ENCODE assay signal across 11 cellular contexts in the genomic region with DNA sequence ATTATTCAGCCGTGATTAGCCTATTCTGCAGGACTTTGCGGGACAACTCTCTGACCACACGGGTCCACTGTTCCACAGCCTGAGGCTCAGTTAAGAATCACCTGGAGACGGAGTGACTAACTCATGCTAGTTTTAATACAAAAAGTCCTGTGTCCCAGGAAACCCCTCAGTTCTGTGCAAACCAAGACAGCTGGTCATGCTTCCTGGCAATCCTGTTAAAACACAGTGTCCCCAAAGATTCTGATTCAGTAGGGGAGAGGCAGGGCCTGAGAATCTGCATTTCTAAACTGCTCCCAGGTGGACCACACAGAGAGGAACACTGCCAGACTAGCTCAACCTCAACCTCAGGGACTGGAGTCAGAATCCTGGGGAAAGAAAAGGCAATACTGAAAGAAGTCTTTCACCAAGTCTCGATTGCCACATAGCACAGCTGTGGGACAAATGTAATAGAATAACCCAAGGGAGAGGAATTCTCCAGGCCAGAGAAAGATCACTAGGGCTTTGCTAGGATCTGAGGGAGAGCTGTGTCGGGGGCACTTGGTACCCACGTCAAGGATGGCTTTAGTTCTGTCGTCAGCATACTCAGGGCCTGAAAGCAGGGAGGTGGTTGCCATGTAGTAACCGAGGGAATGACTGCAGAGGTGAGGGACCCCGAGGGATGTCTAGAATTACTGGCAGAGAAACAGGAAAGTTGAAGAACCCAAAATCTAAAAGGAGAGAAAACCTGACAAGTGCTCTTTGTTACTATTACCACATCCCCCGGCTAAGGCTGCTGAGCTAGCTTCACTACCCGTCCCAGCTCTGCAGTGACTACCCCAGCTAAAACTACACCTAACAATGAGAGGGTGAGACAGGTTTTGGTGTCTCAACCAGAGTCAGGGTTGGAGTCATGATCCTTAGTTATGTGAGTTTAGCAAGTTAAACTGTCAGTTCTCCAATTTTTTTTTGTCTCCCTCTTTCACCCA. TPM values are rescaled to one million over a fixed set of nuclear protein-coding genes. Genes with fewer than 3 reads are reported as not detected.
DNase-seq lines count a peak whose midpoint lies in the region; ATAC-seq and TF ChIP-seq lines count a peak whose summit lies in the region.
"Had no signal": no experiment of that assay in that cellular context is flagged by ENCODE, and none has a peak within 500 bp of the region (broad histone marks: within the 10 kb centered on the region; RNA-seq: fewer than 3 reads in every experiment).

No MANE protein-coding gene starts in this region.

- no peak overlapping the region for H4K91ac ChIP-seq in IMR-90 (ENCODE audit: insufficient read depth, low read depth, low read length)

- H3K27ac Mint-ChIP-seq in chondrocyte (ENCODE audit: unreplicated experiment), result peak overlapping the region; percentile 45
- H3K27ac Mint-ChIP-seq: T-helper 1 cell treated with Interleukin-12 subunit alpha and Interleukin-12 subunit beta and Interleukin-4 antibody, amounts not matched to agents 30 μg/mL and 1 μg/mL, for 36 hours had no signal

- no peaks in the 10 kb centered on the region for H3K9me3 Mint-ChIP-seq in chondrocyte (ENCODE audit: low read depth)
- H3K9me3 Mint-ChIP-seq: CD4-positive, CD25-positive, alpha-beta regulatory T cell; T-helper 1 cell treated with Interleukin-12 subunit alpha and Interleukin-12 subunit beta and Interleukin-4 antibody, amounts not matched to agents 30 μg/mL and 1 μg/mL, for 36 hours had no signal

- no peak for TF ChIP-seq POLR2A in IMR-90 (IDR thresholded peaks at IDR 0.05; ENCODE audit: low read depth, low read length)

- no peak overlapping the region for H2BK5ac ChIP-seq in IMR-90 (ENCODE audit: low read depth, low read length, poor library complexity, severe bottlenecking)

- POLR2A ChIA-PET in IMR-90 (lab: Charles Lee; ENCODE audit: unreplicated experiment), result no interaction called here

- no peak overlapping the region for H2AFZ ChIP-seq in IMR-90 (replicated peaks; ENCODE audit: low read length, poor library complexity)

- H4K8ac ChIP-seq in IMR-90 (ENCODE audit: low read depth in 2 of 2, low read length in 2 of 2), result peak overlapping the region in 1 of 2 experiments; percentile 29; a peak in 1 of 4 replicates

- H2BK20ac ChIP-seq in IMR-90 (ENCODE audit: low read depth, low read length), result no peak overlapping the region

- no peaks in the 10 kb centered on the region for H4K20me1 ChIP-seq in IMR-90 (ENCODE audit: insufficient read depth, low read length)

- no peaks in the 10 kb centered on the region; the same call in 1 of the 2 replicates for H3K27me3 ChIP-seq in IMR-90 (ENCODE audit: control insufficient read depth, insufficient read depth, low read length)

- no peak overlapping the region for H2AK5ac ChIP-seq in IMR-90 (ENCODE audit: low read depth, low read length)

- no peaks in the 10 kb centered on the region for H3K36me3 ChIP-seq in IMR-90 (ENCODE audit: control insufficient read depth, insufficient read depth, low read length)

- DNase-seq in A172 (ENCODE audit: low spot score), result peak; percentile 46
- peak; percentile 14 for DNase-seq in IMR-90
- no peak for DNase-seq in chondrocyte (ENCODE audit: low spot score)
- no peak for DNase-seq in left lobe of liver (ENCODE audit: low spot score)
- no peak for DNase-seq in cortex of kidney (lab: John Stamatoyannopoulos, UW)
- no peak for DNase-seq in iPS-NIHi11 (ENCODE audit: low spot score)
- DNase-seq in hippocampal formation (lab: John Stamatoyannopoulos, UW), result no peak
- DNase-seq: CD4-positive, CD25-positive, alpha-beta regulatory T cell; mucosa of descending colon had no signal

- H3K9me3 ChIP-seq in IMR-90 (ENCODE audit: control insufficient read depth, insufficient read depth, low read length), result no peaks in the 10 kb centered on the region
- H3K9me3 ChIP-seq: mucosa of descending colon had no signal

- H3K4me3 ChIP-seq in IMR-90 (ENCODE audit: insufficient read depth, low read depth, low read length), result no peak overlapping the region
- H3K4me3 ChIP-seq: mucosa of descending colon had no signal

- no peaks in the 10 kb centered on the region for H3K36me3 Mint-ChIP-seq in chondrocyte (ENCODE audit: low read depth)

- no peak overlapping the region for H3K4me2 ChIP-seq in IMR-90 (ENCODE audit: low read depth, low read length)

- H3K4me1 ChIP-seq in IMR-90 (ENCODE audit: control insufficient read depth, insufficient read depth, low read length), result peaks cover 3% of the 10 kb centered on the region; the same call in 1 of the 2 replicates

- no peak overlapping the region for H3K4me3 Mint-ChIP-seq in chondrocyte (ENCODE audit: unreplicated experiment)
- H3K4me3 Mint-ChIP-seq: T-helper 1 cell treated with Interleukin-12 subunit alpha and Interleukin-12 subunit beta and Interleukin-4 antibody, amounts not matched to agents 30 μg/mL and 1 μg/mL, for 36 hours had no signal

- no peak overlapping the region for H2BK15ac ChIP-seq in IMR-90 (ENCODE audit: low read depth, low read length)

- no peak overlapping the region for H3K23ac ChIP-seq in IMR-90 (ENCODE audit: low read depth, low read length)

- WGBS in IMR-90 (ENCODE audit: extremely low coverage in 2 of 2, insufficient read length in 1 of 2), 2 experiments, result 93% methylated on average over 4 of the region's 12 CpGs; no CpG with 5 or more reads in 1 of the 2 experiments

- BruUV-seq in IMR-90 (replicated peaks; lab: Mats Ljungman, UMichigan), result no TSS peak

- TF ChIP-seq CTCF in IMR-90 (conservative IDR thresholded peaks at IDR 0.05; ENCODE audit: low read depth, low read length) (no peak), chondrocyte (IDR thresholded peaks at IDR 0.05) (peak; percentile 53)

- H3K4me1 Mint-ChIP-seq in chondrocyte (ENCODE audit: low read depth), result peaks cover 58% of the 10 kb centered on the region

- no peak overlapping the region; the same call in 1 of the 2 replicates for H3K4ac ChIP-seq in IMR-90 (ENCODE audit: low read depth, low read length)

- no peaks in the 10 kb centered on the region for H3K27me3 Mint-ChIP-seq in chondrocyte (ENCODE audit: low read depth)
- H3K27me3 Mint-ChIP-seq: CD4-positive, CD25-positive, alpha-beta regulatory T cell had no signal

- H3K14ac ChIP-seq in IMR-90 (replicated peaks; ENCODE audit: low read depth, low read length), result peak overlapping the region; percentile 21; the same call in 1 of the 2 replicates

- no peak overlapping the region for H3K56ac ChIP-seq in IMR-90 (ENCODE audit: extremely low read depth, insufficient read depth, low read length)

- no peak overlapping the region for H3K9ac ChIP-seq in IMR-90 (ENCODE audit: low read depth, low read length)

- no peak overlapping the region for H4K5ac ChIP-seq in IMR-90 (ENCODE audit: low read depth, low read length)

- in situ Hi-C loops in IMR-90 (cut with MboI; ENCODE audit: low sequenced_read_pairs), result no loop called here

- intact Hi-C loops in IMR-90 (cut with micrococcal nuclease), result no loop called here

- H2BK120ac ChIP-seq in IMR-90 (ENCODE audit: low read depth, low read length), result no peak overlapping the region

- peak; percentile 40 for ATAC-seq in IMR-90 (ENCODE audit: low read depth)
- ATAC-seq in left lobe of liver, result peak; percentile 54
- no peak for ATAC-seq in GM18907 (IDR thresholded peaks at IDR 0.05; ENCODE audit: unreplicated experiment)
- ATAC-seq: mucosa of descending colon had no signal

- TF ChIP-seq RAD21 in IMR-90 (IDR thresholded peaks at IDR 0.05; ENCODE audit: low read length), result no peak

- H2AK9ac ChIP-seq in IMR-90 (replicated peaks; ENCODE audit: low read depth, low read length, poor library complexity), result no peak overlapping the region

- no peak overlapping the region for H3K18ac ChIP-seq in IMR-90 (ENCODE audit: low read depth, low read length)

- CTCF ChIA-PET in IMR-90 (lab: Yijun Ruan, JAX), result no interaction called here

- dilution Hi-C loops in IMR-90 (cut with HindIII; ENCODE audit: low sequenced_read_pairs, unreplicated experiment), result no loop called here

- peaks cover 3% of the 10 kb centered on the region; the same call in 1 of the 2 replicates for H3K9me1 ChIP-seq in IMR-90 (ENCODE audit: insufficient read depth, low read length)

- peaks cover 5 to 15% of the 10 kb centered on the region in 2 experiments; a peak in 3 of 4 replicates for H3K79me1 ChIP-seq in IMR-90 (ENCODE audit: low read depth in 1 of 2, low read length in 2 of 2)

- H3K27ac ChIP-seq in IMR-90 (ENCODE audit: insufficient read depth, low read length), result no peak overlapping the region

TF ChIP-seq in IMR-90, 13 proteins besides CTCF, POLR2A, EP300 and RAD21:
- TF ChIP-seq MAZ (IDR thresholded peaks at IDR 0.05; ENCODE audit: borderline replicate concordance, low read depth, low read length) (no peak), RCOR1 (IDR thresholded peaks at IDR 0.05; ENCODE audit: insufficient replicate concordance, low read length) (no peak), NFE2L2 (IDR thresholded peaks at IDR 0.05; ENCODE audit: low read depth, low read length) (no peak), MXI1 (IDR thresholded peaks at IDR 0.05; ENCODE audit: borderline replicate concordance, low read depth, low read length) (no peak), CHD1 (IDR thresholded peaks at IDR 0.05; ENCODE audit: low read depth, low read length) (no peak), FOS (IDR thresholded peaks at IDR 0.05; ENCODE audit: low read depth, low read length) (no peak), CEBPB (IDR thresholded peaks at IDR 0.05; ENCODE audit: low read depth, low read length) (no peak), MAFK (IDR thresholded peaks at IDR 0.05; ENCODE audit: low read depth, low read length) (no peak)
- TF ChIP-seq, protein P1, sequence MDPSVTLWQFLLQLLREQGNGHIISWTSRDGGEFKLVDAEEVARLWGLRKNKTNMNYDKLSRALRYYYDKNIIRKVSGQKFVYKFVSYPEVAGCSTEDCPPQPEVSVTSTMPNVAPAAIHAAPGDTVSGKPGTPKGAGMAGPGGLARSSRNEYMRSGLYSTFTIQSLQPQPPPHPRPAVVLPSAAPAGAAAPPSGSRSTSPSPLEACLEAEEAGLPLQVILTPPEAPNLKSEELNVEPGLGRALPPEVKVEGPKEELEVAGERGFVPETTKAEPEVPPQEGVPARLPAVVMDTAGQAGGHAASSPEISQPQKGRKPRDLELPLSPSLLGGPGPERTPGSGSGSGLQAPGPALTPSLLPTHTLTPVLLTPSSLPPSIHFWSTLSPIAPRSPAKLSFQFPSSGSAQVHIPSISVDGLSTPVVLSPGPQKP (IDR thresholded peaks at IDR 0.05; ENCODE audit: borderline replicate concordance, low read depth, low read length), result no peak

RNA-seq across cellular contexts. Expression of a gene that starts 8.6 kb away (rescaled TPM):
- total RNA-seq in A172 (2014; rRNA removed; shearing (Covaris generic)), result 15.4 and 18.2 TPM in 2 replicates
- 4.2 and 4.7 TPM in 2 replicates for total RNA-seq in IMR-90 (2012; rRNA removed)
- 4.0 and 4.2 TPM in 2 replicates for polyA plus RNA-seq in IMR-90 (2012; rRNA removed)
- polyA plus RNA-seq in IMR-90 (2012; cell fraction: cytosol; rRNA removed), result 3.4 and 3.8 TPM in 2 replicates
- 2.1 and 3.4 TPM in 2 replicates for polyA plus RNA-seq in IMR-90 (2012; cell fraction: nucleus; rRNA removed; ENCODE audit: low replicate concordance)
- 18.5 to 29.6 TPM (median 28.1 TPM) in 3 replicates for total RNA-seq in chondrocyte
- total RNA-seq in left lobe of liver, result 3.2 TPM

Comparison
In these comparisons a context has a peak if more than half of its experiments do, and no peak if none do; other contexts are left out.
1. DNase-seq: peak in A172 (single experiment) and IMR-90 (single experiment); none in chondrocyte (single experiment), left lobe of liver (single experiment), cortex of kidney (single experiment), iPS-NIHi11 (single experiment) and hippocampal formation (0 of 2).